20 cellular contexts compared by ENCODE assay signal in genomic region chr3:106210923-106211322, GRCh38.
DNase-seq lines count a peak whose midpoint lies in the region; ATAC-seq and TF ChIP-seq lines count a peak whose summit lies in the region.
"Had no signal": no experiment of that assay in that cellular context is flagged by ENCODE, and none has a peak within 500 bp of the region (broad histone marks: within the 10 kb centered on the region; RNA-seq: fewer than 3 reads in every experiment).

No MANE protein-coding gene starts in this region.

- CTCF ChIA-PET in activated CD4-positive, alpha-beta T cell treated with anti-CD3 and anti-CD28 coated beads for 36 hours (lab: Charles Lee) = interaction anchor here (1.2 kb wide), 1 partner anchor 64 kb away, joined by 5 read pairs; no protein-coding TSS in a partner anchor
- CTCF ChIA-PET in activated CD4-positive, alpha-beta T cell treated with anti-CD3 and anti-CD28 coated beads, Interleukin-2, amount 10 ng/mL, durations not matched to agents 7 days and 5 days (lab: Charles Lee) = no interaction called here

- H3K27me3 Mint-ChIP-seq in activated CD4-positive, alpha-beta T cell treated with anti-CD3 and anti-CD28 coated beads for 36 hours = no peaks in the 10 kb centered on the region
- H3K27me3 Mint-ChIP-seq in activated CD4-positive, alpha-beta T cell treated with anti-CD3 and anti-CD28 coated beads, Interleukin-2, amount 10 ng/mL, durations not matched to agents 7 days and 5 days = no peaks in the 10 kb centered on the region
- no peaks in the 10 kb centered on the region for H3K27me3 Mint-ChIP-seq in stimulated activated naive CD8-positive, alpha-beta T cell treated with anti-CD3 and anti-CD28 coated beads, Interleukin-15, Interleukin-2, amounts not matched to agents 100 ng/mL and 50 ng/mL, for 24 hours
- H3K27me3 Mint-ChIP-seq in activated naive CD8-positive, alpha-beta T cell = no peaks in the 10 kb centered on the region
- no peaks in the 10 kb centered on the region for H3K27me3 Mint-ChIP-seq in stimulated activated naive CD8-positive, alpha-beta T cell treated with anti-CD3 and anti-CD28 coated beads, Interleukin-15, amount 100 ng/mL, for 72 hours
- H3K27me3 Mint-ChIP-seq: B cell had no signal

- no peak for TF ChIP-seq CTCF in transverse colon (IDR thresholded peaks at IDR 0.05)

- peak overlapping the region; percentile 86 for H3K27ac Mint-ChIP-seq in activated CD4-positive, alpha-beta T cell treated with anti-CD3 and anti-CD28 coated beads for 36 hours
- no peak overlapping the region for H3K27ac Mint-ChIP-seq in activated CD4-positive, alpha-beta T cell treated with anti-CD3 and anti-CD28 coated beads, Interleukin-2, amount 10 ng/mL, durations not matched to agents 7 days and 5 days
- peak overlapping the region; percentile 97 for H3K27ac Mint-ChIP-seq in stimulated activated naive CD8-positive, alpha-beta T cell treated with anti-CD3 and anti-CD28 coated beads, Interleukin-15, Interleukin-2, amounts not matched to agents 100 ng/mL and 50 ng/mL, for 24 hours
- peak overlapping the region; percentile 71 for H3K27ac Mint-ChIP-seq in activated naive CD8-positive, alpha-beta T cell
- H3K27ac Mint-ChIP-seq in stimulated activated naive CD8-positive, alpha-beta T cell treated with anti-CD3 and anti-CD28 coated beads, Interleukin-15, amount 100 ng/mL, for 72 hours = peak overlapping the region; percentile 5 to 57
- H3K27ac Mint-ChIP-seq: B cell had no signal

- no peak overlapping the region for H3K4me3 ChIP-seq in transverse colon
- H3K4me3 ChIP-seq: GM23248, Peyer's patch had no signal

- no peak for TF ChIP-seq POLR2A in transverse colon (IDR thresholded peaks at IDR 0.05)

- TF ChIP-seq EP300 in transverse colon (IDR thresholded peaks at IDR 0.05; ENCODE audit: low read depth) = no peak

- H3K27me3 ChIP-seq in transverse colon = no peaks in the 10 kb centered on the region
- H3K27me3 ChIP-seq: Peyer's patch had no signal

- H3K4me3 Mint-ChIP-seq in activated CD4-positive, alpha-beta T cell treated with anti-CD3 and anti-CD28 coated beads for 36 hours = no peak overlapping the region
- no peak overlapping the region for H3K4me3 Mint-ChIP-seq in activated CD4-positive, alpha-beta T cell treated with anti-CD3 and anti-CD28 coated beads, Interleukin-2, amount 10 ng/mL, durations not matched to agents 7 days and 5 days
- H3K4me3 Mint-ChIP-seq in stimulated activated naive CD8-positive, alpha-beta T cell treated with anti-CD3 and anti-CD28 coated beads, Interleukin-15, Interleukin-2, amounts not matched to agents 100 ng/mL and 50 ng/mL, for 24 hours = peak overlapping the region; percentile 68
- H3K4me3 Mint-ChIP-seq in activated naive CD8-positive, alpha-beta T cell = no peak overlapping the region
- peak overlapping the region in 1 of 2 donors; percentile 69 for H3K4me3 Mint-ChIP-seq in stimulated activated naive CD8-positive, alpha-beta T cell treated with anti-CD3 and anti-CD28 coated beads, Interleukin-15, amount 100 ng/mL, for 72 hours
- H3K4me3 Mint-ChIP-seq: B cell had no signal

- POLR2A ChIA-PET in activated CD4-positive, alpha-beta T cell treated with anti-CD3 and anti-CD28 coated beads for 36 hours (lab: Charles Lee) = no interaction called here
- POLR2A ChIA-PET in activated CD4-positive, alpha-beta T cell treated with anti-CD3 and anti-CD28 coated beads, Interleukin-2, amount 10 ng/mL, durations not matched to agents 7 days and 5 days (lab: Charles Lee) = no interaction called here

- no peaks in the 10 kb centered on the region for H3K36me3 ChIP-seq in transverse colon
- H3K36me3 ChIP-seq: Peyer's patch had no signal

- H3K36me3 Mint-ChIP-seq in activated CD4-positive, alpha-beta T cell treated with anti-CD3 and anti-CD28 coated beads for 36 hours (ENCODE audit: low read depth) = peaks cover 12% of the 10 kb centered on the region
- H3K36me3 Mint-ChIP-seq in activated CD4-positive, alpha-beta T cell treated with anti-CD3 and anti-CD28 coated beads, Interleukin-2, amount 10 ng/mL, durations not matched to agents 7 days and 5 days (ENCODE audit: low read depth) = peaks cover 19% of the 10 kb centered on the region
- peaks cover 9% of the 10 kb centered on the region for H3K36me3 Mint-ChIP-seq in stimulated activated naive CD8-positive, alpha-beta T cell treated with anti-CD3 and anti-CD28 coated beads, Interleukin-15, Interleukin-2, amounts not matched to agents 100 ng/mL and 50 ng/mL, for 24 hours (ENCODE audit: low read depth)
- peaks cover 6% of the 10 kb centered on the region for H3K36me3 Mint-ChIP-seq in activated naive CD8-positive, alpha-beta T cell

- 71 to 80% methylated on average over 3 of the region's 3 CpGs for WGBS in transverse colon (ENCODE audit: low coverage in 1 of 2), 2 donors

- intact Hi-C loops in activated CD4-positive, alpha-beta T cell treated with anti-CD3 and anti-CD28 coated beads for 36 hours (cut with DNase I, micrococcal nuclease) = loop anchor here (1.0 to 10.0 kb wide), 6 partner anchors 121 to 846 kb away; partner anchors contain the start of genes ALCAM (in 1 of the 2) and CBLB (in 1 of the 2)
- intact Hi-C loops in transverse colon (cut with DNase I; ENCODE audit: low total_unique reads) = no loop called here

- ATAC-seq in activated CD4-positive, alpha-beta T cell treated with anti-CD3 and anti-CD28 coated beads for 36 hours = no peak
- ATAC-seq in stimulated activated naive CD8-positive, alpha-beta T cell treated with anti-CD3 and anti-CD28 coated beads, Interleukin-15, Interleukin-2, amounts not matched to agents 100 U/mL and 50 U/mL, for 24 hours = no peak
- ATAC-seq in stimulated activated naive CD8-positive, alpha-beta T cell treated with anti-CD3 and anti-CD28 coated beads, Interleukin-15, amount 100 ng/mL, for 72 hours = no peak
- ATAC-seq in HG02763 (IDR thresholded peaks at IDR 0.05; ENCODE audit: unreplicated experiment) = no peak

- H3K9me3 Mint-ChIP-seq in activated CD4-positive, alpha-beta T cell treated with anti-CD3 and anti-CD28 coated beads for 36 hours (ENCODE audit: low read depth) = peaks cover 10% of the 10 kb centered on the region
- peaks cover 17% of the 10 kb centered on the region for H3K9me3 Mint-ChIP-seq in activated CD4-positive, alpha-beta T cell treated with anti-CD3 and anti-CD28 coated beads, Interleukin-2, amount 10 ng/mL, durations not matched to agents 7 days and 5 days
- peaks cover 11% of the 10 kb centered on the region for H3K9me3 Mint-ChIP-seq in stimulated activated naive CD8-positive, alpha-beta T cell treated with anti-CD3 and anti-CD28 coated beads, Interleukin-15, Interleukin-2, amounts not matched to agents 100 ng/mL and 50 ng/mL, for 24 hours
- peaks cover 5% of the 10 kb centered on the region for H3K9me3 Mint-ChIP-seq in activated naive CD8-positive, alpha-beta T cell (ENCODE audit: low read depth)
- H3K9me3 Mint-ChIP-seq in stimulated activated naive CD8-positive, alpha-beta T cell treated with anti-CD3 and anti-CD28 coated beads, Interleukin-15, amount 100 ng/mL, for 72 hours = peaks cover 5 to 8% of the 10 kb centered on the region in 2 donors

- in situ Hi-C loops in transverse colon (cut with MboI; ENCODE audit: low pct_ligation_motif_present in 1 of 4, low pct_unique_long_range_greater_than_20kb in 1 of 4, low sequenced_read_pairs in 3 of 4) = no loop called here

- H3K4me1 Mint-ChIP-seq in activated CD4-positive, alpha-beta T cell treated with anti-CD3 and anti-CD28 coated beads for 36 hours = peaks cover 63% of the 10 kb centered on the region
- H3K4me1 Mint-ChIP-seq in activated CD4-positive, alpha-beta T cell treated with anti-CD3 and anti-CD28 coated beads, Interleukin-2, amount 10 ng/mL, durations not matched to agents 7 days and 5 days = peaks cover 48% of the 10 kb centered on the region
- peaks cover 88% of the 10 kb centered on the region for H3K4me1 Mint-ChIP-seq in stimulated activated naive CD8-positive, alpha-beta T cell treated with anti-CD3 and anti-CD28 coated beads, Interleukin-15, Interleukin-2, amounts not matched to agents 100 ng/mL and 50 ng/mL, for 24 hours (ENCODE audit: low read depth)
- H3K4me1 Mint-ChIP-seq in activated naive CD8-positive, alpha-beta T cell (ENCODE audit: low read depth) = peaks cover 72% of the 10 kb centered on the region
- peaks cover 73% of the 10 kb centered on the region for H3K4me1 Mint-ChIP-seq in stimulated activated naive CD8-positive, alpha-beta T cell treated with anti-CD3 and anti-CD28 coated beads, Interleukin-15, amount 100 ng/mL, for 72 hours

- peaks cover 0 to 14% (median 0%) of the 10 kb centered on the region in 4 donors for H3K4me1 ChIP-seq in transverse colon
- H3K4me1 ChIP-seq: Peyer's patch had no signal

- DNase-seq in activated CD4-positive, alpha-beta T cell treated with anti-CD3 and anti-CD28 coated beads for 36 hours = no peak
- no peak for DNase-seq in activated CD4-positive, alpha-beta T cell treated with anti-CD3 and anti-CD28 coated beads, Interleukin-2, amount 10 ng/mL, durations not matched to agents 7 days and 5 days
- DNase-seq in stimulated activated naive CD8-positive, alpha-beta T cell treated with anti-CD3 and anti-CD28 coated beads, Interleukin-15, Interleukin-2, amounts not matched to agents 100 U/mL and 50 U/mL, for 24 hours = no peak
- no peak for DNase-seq in stimulated activated naive CD8-positive, alpha-beta T cell treated with anti-CD3 and anti-CD28 coated beads, Interleukin-15, amount 100 ng/mL, for 72 hours
- no peak for DNase-seq in transverse colon
- DNase-seq: DMS153; GDM1; GM23248; HCEC 1CT; IMR-90; NCI-H1092; NCI-H1436 treated with DMSO at 0.1 percent for 48 hours; NCI-H2029 treated with DMSO at 0.1 percent for 48 hours; NCI-H2171 treated with DMSO at 0.1 percent for 48 hours; NK-92 treated with Interleukin-12 subunit alpha and Interleukin-12 subunit beta, amount 100 ng/mL, for 24 hours; Peyer's patch had no signal

- H3K9me3 ChIP-seq in transverse colon = no peaks in the 10 kb centered on the region
- H3K9me3 ChIP-seq: Peyer's patch had no signal

- H3K27ac ChIP-seq in transverse colon = no peak overlapping the region
- H3K27ac ChIP-seq: GM23248, Peyer's patch had no signal
